ENCODE assay signal across 11 cellular contexts in genomic region chr10:93749218-93749799, GRCh38. TPM values are rescaled to one million over a fixed set of nuclear protein-coding genes. Genes with fewer than 3 reads are reported as not detected.
DNase-seq lines count a peak whose midpoint lies in the region; ATAC-seq and TF ChIP-seq lines count a peak whose summit lies in the region.
"Had no signal": no experiment of that assay in that cellular context is flagged by ENCODE, and none has a peak within 500 bp of the region (broad histone marks: within the 10 kb centered on the region; RNA-seq: fewer than 3 reads in every experiment).

No MANE protein-coding gene starts in this region.

- H3K27ac Mint-ChIP-seq in activated CD8-positive, alpha-beta T cell treated with anti-CD3 and anti-CD28 coated beads, Interleukin-2, amount 10 ng/mL, durations not matched to agents 7 days and 5 days: no peak overlapping the region
- H3K27ac Mint-ChIP-seq: activated CD4-positive, alpha-beta T cell treated with anti-CD3 and anti-CD28 coated beads for 36 hours; activated T-helper 17 cell treated with anti-CD3 and anti-CD28 coated beads, Interleukin-2, amount 50 U/mL, for 72 hours had no signal

- DNase-seq in NCI-H69 (lab: John Stamatoyannopoulos, UW) (peak; percentile 47), hepatocyte (ENCODE audit: low spot score) (peak; percentile 48), AML-193 (lab: John Stamatoyannopoulos, UW) (no peak)
- DNase-seq in activated CD8-positive, alpha-beta T cell treated with anti-CD3 and anti-CD28 coated beads, Interleukin-2, amount 10 ng/mL, durations not matched to agents 7 days and 5 days: no peak
- DNase-seq: activated CD4-positive, alpha-beta T cell treated with anti-CD3 and anti-CD28 coated beads for 36 hours; Calu3; MM.1S had no signal

- CTCF ChIA-PET in activated CD8-positive, alpha-beta T cell treated with anti-CD3 and anti-CD28 coated beads, Interleukin-2, amount 10 ng/mL, durations not matched to agents 7 days and 5 days (lab: Charles Lee): no interaction called here

- H3K79me2 ChIP-seq in hepatocyte (no peaks in the 10 kb centered on the region), parathyroid adenoma (no peaks in the 10 kb centered on the region)

- POLR2A ChIA-PET in activated CD8-positive, alpha-beta T cell treated with anti-CD3 and anti-CD28 coated beads, Interleukin-2, amount 10 ng/mL, durations not matched to agents 7 days and 5 days (lab: Charles Lee): no interaction called here

- H3K36me3 ChIP-seq in HUES64 (ENCODE audit: insufficient read depth, low read length): no peaks in the 10 kb centered on the region
- H3K36me3 ChIP-seq in hepatocyte (replicated peaks; ENCODE audit: insufficient read depth, low read depth): no peaks in the 10 kb centered on the region
- no peaks in the 10 kb centered on the region for H3K36me3 ChIP-seq in parathyroid adenoma (ENCODE audit: control insufficient read depth, insufficient read depth, low read length)

- H2AFZ ChIP-seq in hepatocyte (no peak overlapping the region), parathyroid adenoma (peak overlapping the region; percentile 23)

- H3K27ac ChIP-seq in HUES64 (ENCODE audit: low read depth, low read length) (peak overlapping the region; percentile 82), hepatocyte (peak overlapping the region; percentile 15), parathyroid adenoma (peak overlapping the region; percentile 50)

- TF ChIP-seq CTCF in hepatocyte (IDR thresholded peaks at IDR 0.05; ENCODE audit: poor library complexity) (no peak), parathyroid adenoma (IDR thresholded peaks at IDR 0.05) (no peak)

- H3K9me3 Mint-ChIP-seq in activated CD8-positive, alpha-beta T cell treated with anti-CD3 and anti-CD28 coated beads, Interleukin-2, amount 10 ng/mL, durations not matched to agents 7 days and 5 days (ENCODE audit: insufficient read depth): no peaks in the 10 kb centered on the region
- H3K9me3 Mint-ChIP-seq: activated T-helper 17 cell treated with anti-CD3 and anti-CD28 coated beads, Interleukin-2, amount 50 U/mL, for 72 hours had no signal

- peaks cover 6% of the 10 kb centered on the region for H3K27me3 Mint-ChIP-seq in activated CD8-positive, alpha-beta T cell treated with anti-CD3 and anti-CD28 coated beads, Interleukin-2, amount 10 ng/mL, durations not matched to agents 7 days and 5 days (ENCODE audit: low read depth)
- H3K27me3 Mint-ChIP-seq: activated CD4-positive, alpha-beta T cell treated with anti-CD3 and anti-CD28 coated beads for 36 hours had no signal

- ATAC-seq in GM18519 (IDR thresholded peaks at IDR 0.05; ENCODE audit: low FRiP score, unreplicated experiment): no peak
- no peak for ATAC-seq in activated CD8-positive, alpha-beta T cell treated with anti-CD3 and anti-CD28 coated beads, Interleukin-2, amount 10 ng/mL, durations not matched to agents 7 days and 5 days
- ATAC-seq: activated CD4-positive, alpha-beta T cell treated with anti-CD3 and anti-CD28 coated beads for 36 hours; activated T-helper 17 cell treated with anti-CD3 and anti-CD28 coated beads, Interleukin-2, amount 50 U/mL, for 72 hours had no signal

- H3K4me3 Mint-ChIP-seq in activated CD8-positive, alpha-beta T cell treated with anti-CD3 and anti-CD28 coated beads, Interleukin-2, amount 10 ng/mL, durations not matched to agents 7 days and 5 days: no peak overlapping the region
- H3K4me3 Mint-ChIP-seq: activated CD4-positive, alpha-beta T cell treated with anti-CD3 and anti-CD28 coated beads for 36 hours; activated T-helper 17 cell treated with anti-CD3 and anti-CD28 coated beads, Interleukin-2, amount 50 U/mL, for 72 hours had no signal

- 10% methylated on average over 5 of the region's 5 CpGs for WGBS in HUES64
- 15% methylated on average over 5 of the region's 5 CpGs for WGBS in hepatocyte (ENCODE audit: low lambda C conversion rate, missing lambda C conversion rate)

- H3K9me3 ChIP-seq in HUES64 (ENCODE audit: insufficient read depth, low read depth, low read length): no peaks in the 10 kb centered on the region
- no peaks in the 10 kb centered on the region for H3K9me3 ChIP-seq in hepatocyte (ENCODE audit: low read depth)
- no peaks in the 10 kb centered on the region for H3K9me3 ChIP-seq in parathyroid adenoma (ENCODE audit: control insufficient read depth, low read length)

- H3K4me1 Mint-ChIP-seq in activated CD8-positive, alpha-beta T cell treated with anti-CD3 and anti-CD28 coated beads, Interleukin-2, amount 10 ng/mL, durations not matched to agents 7 days and 5 days (ENCODE audit: low read depth): no peaks in the 10 kb centered on the region
- H3K4me1 Mint-ChIP-seq: activated CD4-positive, alpha-beta T cell treated with anti-CD3 and anti-CD28 coated beads for 36 hours; activated T-helper 17 cell treated with anti-CD3 and anti-CD28 coated beads, Interleukin-2, amount 50 U/mL, for 72 hours had no signal

- H3K4me1 ChIP-seq in HUES64 (ENCODE audit: insufficient read depth, low read length) (peaks cover 73% of the 10 kb centered on the region), hepatocyte (ENCODE audit: insufficient read depth) (peaks cover 20% of the 10 kb centered on the region), parathyroid adenoma (peaks cover 16% of the 10 kb centered on the region)

- no peaks in the 10 kb centered on the region for H3K36me3 Mint-ChIP-seq in activated CD8-positive, alpha-beta T cell treated with anti-CD3 and anti-CD28 coated beads, Interleukin-2, amount 10 ng/mL, durations not matched to agents 7 days and 5 days (ENCODE audit: low read depth)

- no peaks in the 10 kb centered on the region for H4K20me1 ChIP-seq in hepatocyte (ENCODE audit: insufficient read depth, poor library complexity, severe bottlenecking)

- H3K27me3 ChIP-seq in HUES64 (ENCODE audit: insufficient read depth, low read length) (no peaks in the 10 kb centered on the region), hepatocyte (no peaks in the 10 kb centered on the region), parathyroid adenoma (ENCODE audit: control insufficient read depth, insufficient read depth, low read length) (no peaks in the 10 kb centered on the region)

- H3K4me2 ChIP-seq in hepatocyte: no peak overlapping the region
- no peak overlapping the region for H3K4me2 ChIP-seq in parathyroid adenoma (ENCODE audit: low read length)

- no peak overlapping the region; the same call in 1 of the 2 replicates for H3K9ac ChIP-seq in HUES64 (ENCODE audit: low read depth, low read length)
- H3K9ac ChIP-seq in parathyroid adenoma: no peak overlapping the region

- H3K9me2 ChIP-seq in hepatocyte (replicated peaks; ENCODE audit: insufficient read depth): no peaks in the 10 kb centered on the region

- H3K4me3 ChIP-seq in HUES64 (ENCODE audit: low read length): peak overlapping the region; percentile 17; the same call in 1 of the 2 replicates
- H3K4me3 ChIP-seq in hepatocyte: no peak overlapping the region
- no peak overlapping the region for H3K4me3 ChIP-seq in parathyroid adenoma (ENCODE audit: low read depth, low read length)

RNA-seq across cellular contexts. Expression of gene LGI1, which starts 8.4 kb away (rescaled TPM):
- polyA plus RNA-seq in HUES64 (2013, experiment 1 of 2): 17.8 TPM
- polyA plus RNA-seq in HUES64 (2013, experiment 2 of 2): 30.6 TPM
- total RNA-seq in hepatocyte: 0.60 and 2.6 TPM in 2 replicates
- polyA plus RNA-seq in hepatocyte: 0.21 and 0.56 TPM in 2 replicates
- total RNA-seq in activated CD8-positive, alpha-beta T cell treated with anti-CD3 and anti-CD28 coated beads, Interleukin-2, amount 10 ng/mL, durations not matched to agents 7 days and 5 days: not detected
- total RNA-seq: activated CD4-positive, alpha-beta T cell treated with anti-CD3 and anti-CD28 coated beads for 36 hours; activated T-helper 17 cell treated with anti-CD3 and anti-CD28 coated beads, Interleukin-2, amount 50 U/mL, for 72 hours; Calu3 had no signal

RNA-seq across cellular contexts. Expression of gene FRA10AC1, which starts 46.9 kb away (rescaled TPM):
- polyA plus RNA-seq in HUES64 (2013, experiment 1 of 2): 7.5 TPM
- 12.6 TPM for polyA plus RNA-seq in HUES64 (2013, experiment 2 of 2)
- 11.4 and 12.9 TPM in 2 replicates for total RNA-seq in hepatocyte
- 14.9 TPM in 2 replicates for polyA plus RNA-seq in hepatocyte
- total RNA-seq in activated CD8-positive, alpha-beta T cell treated with anti-CD3 and anti-CD28 coated beads, Interleukin-2, amount 10 ng/mL, durations not matched to agents 7 days and 5 days: 1 to 10 TPM; 5.4 to 6.0 TPM

Comparison
In these comparisons a context has a peak if more than half of its experiments do, and no peak if none do; other contexts are left out.
1. H3K27ac ChIP-seq: peak in every context shown above with its lines; median percentile 82 in HUES64; 50 in parathyroid adenoma; 15 in hepatocyte.
2. DNase-seq: peak in NCI-H69 (single experiment) and hepatocyte (single experiment); none in activated CD8-positive, alpha-beta T cell treated with anti-CD3 and anti-CD28 coated beads, Interleukin-2, amount 10 ng/mL, durations not matched to agents 7 days and 5 days (single experiment) and AML-193 (0 of 2).